In the genomic region with DNA sequence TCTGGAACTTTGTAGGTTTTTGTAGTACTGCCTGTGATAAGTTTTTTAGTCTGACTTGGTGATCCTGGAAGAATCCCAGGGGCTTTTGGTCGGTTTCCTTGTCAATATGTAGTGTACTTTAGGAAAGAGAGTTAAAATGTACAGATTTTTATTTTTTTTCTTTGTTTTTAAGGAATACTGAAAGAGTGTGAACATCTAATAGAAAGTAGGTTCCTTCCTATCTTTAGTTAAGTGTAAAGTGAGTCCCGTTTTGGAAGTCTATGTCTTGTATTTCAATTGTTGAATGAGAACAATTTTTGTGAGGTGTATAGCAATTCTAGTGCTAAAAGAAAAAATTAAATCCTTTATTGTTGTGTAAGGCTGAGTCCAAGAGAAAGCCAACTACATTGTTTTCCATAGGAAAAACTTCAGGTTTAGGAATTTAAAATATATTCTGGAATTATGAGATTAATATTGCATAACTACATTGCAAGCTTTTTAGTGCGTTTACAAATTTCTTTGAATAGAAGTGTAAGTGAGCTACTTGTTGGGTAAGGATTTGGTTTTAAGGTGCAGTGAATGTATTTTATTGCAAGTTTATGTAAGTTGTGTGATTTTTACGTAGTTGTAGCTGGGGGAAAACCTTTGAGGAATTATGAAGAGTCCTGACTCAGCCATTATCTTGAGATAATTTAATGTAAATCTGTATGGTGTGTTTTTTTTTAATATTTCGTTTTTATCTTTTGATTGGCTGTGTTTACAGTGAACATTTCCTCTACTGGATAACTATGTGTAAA, we compare ENCODE assay signal across 8 cellular contexts. TPM values are rescaled to one million over a fixed set of nuclear protein-coding genes. Genes with fewer than 3 reads are reported as not detected.
DNase-seq lines count a peak whose midpoint lies in the region; ATAC-seq, FAIRE-seq and TF ChIP-seq lines count a peak whose summit lies in the region.

No MANE protein-coding gene starts in this region.

- H3K79me2 ChIP-seq in PC-3 (ENCODE audit: low read length) (peaks cover 64% of the 10 kb centered on the region), endothelial cell of umbilical vein (ENCODE audit: control insufficient read depth, insufficient read depth, low read length) (peaks cover 63% of the 10 kb centered on the region)

- no peaks in the 10 kb centered on the region for H3K9me3 ChIP-seq in CD8-positive, alpha-beta memory T cell (ENCODE audit: low read length)
- H3K9me3 ChIP-seq in PC-3 (ENCODE audit: low read length) (no peaks in the 10 kb centered on the region), endothelial cell of umbilical vein (replicated peaks; ENCODE audit: control insufficient read depth, insufficient read depth, low read length) (no peaks in the 10 kb centered on the region), neutrophil (no peaks in the 10 kb centered on the region)

- BruUV-seq in PC-3 (replicated peaks; lab: Mats Ljungman, UMichigan): TSS peak; percentile 35
- BruUV-seq in endothelial cell of umbilical vein (replicated peaks; lab: Mats Ljungman, UMichigan): TSS peak; percentile 47

- H2AFZ ChIP-seq in PC-3 (ENCODE audit: low read length): no peak overlapping the region
- H2AFZ ChIP-seq in endothelial cell of umbilical vein (ENCODE audit: low read depth, low read length): no peak overlapping the region

- peaks cover 0 to 5% (median 0%) of the 10 kb centered on the region in 3 donors for H3K36me3 Mint-ChIP-seq in CD8-positive, alpha-beta memory T cell

- CTCF ChIA-PET in CD8-positive, alpha-beta memory T cell (lab: Charles Lee): no interaction called here
- CTCF ChIA-PET in PC-3 (lab: Charles Lee): interaction anchor here (1.1 kb wide), 1 partner anchor 35 kb away, joined by 3 read pairs; no protein-coding TSS in a partner anchor
- CTCF ChIA-PET in endothelial cell of umbilical vein (lab: Charles Lee): interaction anchor here (0.6 to 1.8 kb wide), 6 partner anchors 35 to 340 kb away, joined by 3 to 5 read pairs (median 4); no protein-coding TSS in a partner anchor

- peaks cover 56% of the 10 kb centered on the region for H3K4me1 ChIP-seq in CD8-positive, alpha-beta memory T cell (ENCODE audit: insufficient read depth, low read length)
- H3K4me1 ChIP-seq in PC-3 (ENCODE audit: insufficient read depth, low read length): peaks cover 35% of the 10 kb centered on the region
- H3K4me1 ChIP-seq in endothelial cell of umbilical vein (ENCODE audit: control insufficient read depth, extremely low read depth, insufficient read depth, low read length): peaks cover 42% of the 10 kb centered on the region
- peaks cover 51 to 56% of the 10 kb centered on the region in 2 experiments for H3K4me1 ChIP-seq in neutrophil (ENCODE audit: control insufficient read depth in 1 of 2, insufficient read depth in 1 of 2, low read depth in 1 of 2, low read length in 1 of 2)

- peaks cover 26 to 30% (median 30%) of the 10 kb centered on the region in 3 donors for H3K4me1 Mint-ChIP-seq in CD8-positive, alpha-beta memory T cell

- H4K20me1 ChIP-seq in PC-3 (ENCODE audit: low read length) (peaks cover 55% of the 10 kb centered on the region), endothelial cell of umbilical vein (replicated peaks; ENCODE audit: control insufficient read depth, extremely low read depth, insufficient read depth, low read length) (peaks cover 16% of the 10 kb centered on the region)

- ATAC-seq in PC-3: no peak

- no peaks in the 10 kb centered on the region for H3K9me3 Mint-ChIP-seq in CD8-positive, alpha-beta memory T cell

- H3K4me2 ChIP-seq in PC-3 (ENCODE audit: low read length) (peak overlapping the region; percentile 87), endothelial cell of umbilical vein (ENCODE audit: insufficient read depth, low read length) (peak overlapping the region; percentile 99)

- H3K4me3 Mint-ChIP-seq in CD8-positive, alpha-beta memory T cell: peak overlapping the region; percentile 84 to 95 (median 93)

- H3K9ac ChIP-seq in PC-3 (ENCODE audit: low read length) (peak overlapping the region; percentile 97), endothelial cell of umbilical vein (replicated peaks; ENCODE audit: extremely low read depth, insufficient read depth, low read length) (peak overlapping the region; percentile 88)

- no peaks in the 10 kb centered on the region for H3K27me3 ChIP-seq in CD8-positive, alpha-beta memory T cell (ENCODE audit: insufficient read depth, low read length, poor library complexity, severe bottlenecking)
- H3K27me3 ChIP-seq in PC-3 (ENCODE audit: low read length): no peaks in the 10 kb centered on the region
- H3K27me3 ChIP-seq in endothelial cell of umbilical vein (ENCODE audit: control insufficient read depth in 2 of 2, insufficient read depth in 2 of 2, low read length in 2 of 2): no peaks in the 10 kb centered on the region
- no peaks in the 10 kb centered on the region for H3K27me3 ChIP-seq in neutrophil

- no peak for FAIRE-seq in endothelial cell of umbilical vein (lab: Jason Lieb, UNC)

- H3K27me3 Mint-ChIP-seq in CD8-positive, alpha-beta memory T cell: peaks cover 0 to 1% of the 10 kb centered on the region in 2 donors

- no peaks in the 10 kb centered on the region for H3F3A ChIP-seq in PC-3 (ENCODE audit: low read length, unreplicated experiment)

- peak overlapping the region; percentile 84 to 97 (median 94) for H3K27ac Mint-ChIP-seq in CD8-positive, alpha-beta memory T cell

- TF ChIP-seq CTCF in PC-3 (conservative IDR thresholded peaks at IDR 0.05; ENCODE audit: low read depth, low read length) (no peak), endothelial cell of umbilical vein (IDR thresholded peaks at IDR 0.05; ENCODE audit: extremely low read depth in 1 of 2, insufficient read depth in 1 of 2, low read depth in 1 of 2, low read length in 2 of 2) (no peak), neutrophil (IDR thresholded peaks at IDR 0.05) (no peak)

- dilution Hi-C loops in endothelial cell of umbilical vein (cut with MboI; ENCODE audit: extremely low pct_ligation_motif_present, low sequenced_read_pairs): no loop called here

- POLR2A ChIA-PET in CD8-positive, alpha-beta memory T cell (lab: Charles Lee): interaction anchor here (0.7 to 1.4 kb wide), 4 partner anchors 8 to 610 kb away, joined by 3 to 6 read pairs (median 4); partner anchors contain the start of gene NAPG
- POLR2A ChIA-PET in PC-3 (lab: Charles Lee; ENCODE audit: unreplicated experiment) (no interaction called here), endothelial cell of umbilical vein (lab: Charles Lee) (interaction anchor here (0.6 kb wide), 2 partner anchors 69 to 151 kb away, joined by 3 read pairs; no protein-coding TSS in a partner anchor)

- DNase-seq in CD8-positive, alpha-beta memory T cell: no peak
- DNase-seq in PC-3 (no peak), endothelial cell of umbilical vein (ENCODE audit: low read depth, low spot score) (no peak), nucleus accumbens (lab: John Stamatoyannopoulos, UW) (no peak), AML-193 (lab: John Stamatoyannopoulos, UW) (no peak), NK-92 (lab: John Stamatoyannopoulos, UW; ENCODE audit: unreplicated experiment) (no peak)
- DNase-seq in activated CD4-positive, CD25-positive, alpha-beta regulatory T cell treated with anti-CD3 and anti-CD28 coated beads, Interleukin-2, amount 50 U/mL, for 72 hours: no peak

- intact Hi-C loops in PC-3 (cut with micrococcal nuclease) (loop anchor here (1.0 to 10.0 kb wide), 6 partner anchors 37 to 341 kb away; partner anchors contain the start of gene PPP4R1), endothelial cell of umbilical vein (cut with micrococcal nuclease) (loop anchor here (2.0 kb wide), 3 partner anchors 145 to 341 kb away; no protein-coding TSS in a partner anchor)

- H3K9me1 ChIP-seq in endothelial cell of umbilical vein (replicated peaks; ENCODE audit: control insufficient read depth, extremely low read depth, insufficient read depth, low read length): no peaks in the 10 kb centered on the region

- no peak for TF ChIP-seq POLR2A in endothelial cell of umbilical vein (IDR thresholded peaks at IDR 0.05; ENCODE audit: low read depth, low read length)

- H3K36me3 ChIP-seq in CD8-positive, alpha-beta memory T cell (ENCODE audit: insufficient read depth, low read length): no peaks in the 10 kb centered on the region
- H3K36me3 ChIP-seq in PC-3 (ENCODE audit: low read depth, low read length): no peaks in the 10 kb centered on the region
- H3K36me3 ChIP-seq in endothelial cell of umbilical vein (ENCODE audit: control insufficient read depth in 2 of 2, extremely low read depth in 1 of 2, insufficient read depth in 2 of 2, low read length in 2 of 2): no peaks in the 10 kb centered on the region
- no peaks in the 10 kb centered on the region for H3K36me3 ChIP-seq in neutrophil

- no peaks in the 10 kb centered on the region for H3K9me2 ChIP-seq in PC-3 (replicated peaks; ENCODE audit: low read length)

- peak overlapping the region; percentile 88 for H3K27ac ChIP-seq in CD8-positive, alpha-beta memory T cell (ENCODE audit: low read depth, low read length)
- H3K27ac ChIP-seq in PC-3 (ENCODE audit: low read length): peak overlapping the region; percentile 84
- peak overlapping the region; percentile 94 for H3K27ac ChIP-seq in endothelial cell of umbilical vein (ENCODE audit: insufficient read depth, low read depth, low read length)
- peak overlapping the region; percentile 97 for H3K27ac ChIP-seq in neutrophil

- peak overlapping the region; percentile 65 for H3K4me3 ChIP-seq in CD8-positive, alpha-beta memory T cell (ENCODE audit: low read length)
- peak overlapping the region; percentile 78 for H3K4me3 ChIP-seq in PC-3 (ENCODE audit: low read length)
- H3K4me3 ChIP-seq in endothelial cell of umbilical vein (replicated peaks in 1 of 3; ENCODE audit: insufficient read depth in 1 of 3, low read depth in 1 of 3, low read length in 3 of 3): peak overlapping the region; percentile 78 to 99 (median 89)
- peak overlapping the region; percentile 91 to 96 for H3K4me3 ChIP-seq in neutrophil (ENCODE audit: low read depth in 1 of 2, low read length in 1 of 2)

RNA-seq across cellular contexts. Expression of gene VAPA, which starts 1.7 kb away (rescaled TPM):
- total RNA-seq in CD8-positive, alpha-beta memory T cell: 100 to 1,000 TPM; 167 to 193 TPM
- polyA plus RNA-seq in CD8-positive, alpha-beta memory T cell: 228 TPM
- total RNA-seq in PC-3 (2014; rRNA removed): 281 and 293 TPM in 2 replicates
- 163 TPM in 2 replicates for total RNA-seq in endothelial cell of umbilical vein
- polyA plus RNA-seq in endothelial cell of umbilical vein: 83.4 and 105 TPM in 2 replicates
- polyA plus RNA-seq in endothelial cell of umbilical vein (2011; cell fraction: cytosol; rRNA removed): 210 and 227 TPM in 2 replicates
- 108 and 160 TPM in 2 replicates for polyA plus RNA-seq in endothelial cell of umbilical vein (2011; cell fraction: nucleus; rRNA removed)
- 114 and 176 TPM in 2 replicates for polyA plus RNA-seq in endothelial cell of umbilical vein (2012)
- polyA minus RNA-seq in endothelial cell of umbilical vein: 99.5 and 102 TPM in 2 replicates
- polyA minus RNA-seq in endothelial cell of umbilical vein (2011; cell fraction: cytosol; rRNA and poly(A)+ RNA removed): 183 TPM
- polyA minus RNA-seq in endothelial cell of umbilical vein (2011; cell fraction: nucleus; rRNA and poly(A)+ RNA removed): 105 and 121 TPM in 2 replicates

RNA-seq across cellular contexts. Expression of gene TXNDC2, which starts 29.7 kb away (rescaled TPM):
- total RNA-seq in CD8-positive, alpha-beta memory T cell: not detected
- not detected for polyA plus RNA-seq in CD8-positive, alpha-beta memory T cell
- 0.87 TPM in 1 of 2 replicates, not detected in the other for total RNA-seq in PC-3 (2014; rRNA removed)
- not detected in 2 replicates for total RNA-seq in endothelial cell of umbilical vein
- 0.12 TPM in 1 of 2 replicates, not detected in the other for polyA plus RNA-seq in endothelial cell of umbilical vein
- 0.06 and 0.23 TPM in 2 replicates for polyA plus RNA-seq in endothelial cell of umbilical vein (2011; cell fraction: cytosol; rRNA removed)
- 0.06 TPM in 1 of 2 replicates, not detected in the other for polyA plus RNA-seq in endothelial cell of umbilical vein (2011; cell fraction: nucleus; rRNA removed)
- 0.08 TPM in 1 of 2 replicates, not detected in the other for polyA plus RNA-seq in endothelial cell of umbilical vein (2012)
- polyA minus RNA-seq in endothelial cell of umbilical vein: not detected in 2 replicates
- polyA minus RNA-seq in endothelial cell of umbilical vein (2011; cell fraction: cytosol; rRNA and poly(A)+ RNA removed): not detected
- polyA minus RNA-seq in endothelial cell of umbilical vein (2011; cell fraction: nucleus; rRNA and poly(A)+ RNA removed): not detected in 2 replicates
